ENCODE assay signal across 17 cellular contexts in genomic region chr10:85542149-85542548, GRCh38.
DNase-seq lines count a peak whose midpoint lies in the region; ATAC-seq and TF ChIP-seq lines count a peak whose summit lies in the region.
"Had no signal": no experiment of that assay in that cellular context is flagged by ENCODE, and none has a peak within 500 bp of the region (broad histone marks: within the 10 kb centered on the region; RNA-seq: fewer than 3 reads in every experiment).

No MANE protein-coding gene starts in this region.

- no peak for TF ChIP-seq POLR2A in ovary (IDR thresholded peaks at IDR 0.05)

- H3K79me2 ChIP-seq in neural progenitor cell (ENCODE audit: low read depth) = no peaks in the 10 kb centered on the region

- no peaks in the 10 kb centered on the region for H3K36me3 Mint-ChIP-seq in neural progenitor cell

- peak; percentile 40 for DNase-seq in ELF-1 (ENCODE audit: low read depth, low spot score)
- peak; percentile 43 for DNase-seq in NCI-H69 (lab: John Stamatoyannopoulos, UW)
- peak; percentile 81 for DNase-seq in left kidney (ENCODE audit: low read depth, low spot score)
- DNase-seq in neural progenitor cell (ENCODE audit: low spot score) = no peak
- no peak for DNase-seq in posterior vena cava (ENCODE audit: low spot score)
- no peak for DNase-seq in ovary
- DNase-seq: C1 segment of cervical spinal cord; Calu3; CD4-positive, alpha-beta T cell; DMS 273 treated with DMSO at 0.1 percent for 48 hours; GM23248; H9 had no signal

- intact Hi-C loops in posterior vena cava (cut with DNase I) (no loop called here), ovary (cut with DNase I) (no loop called here)

- H3K27me3 Mint-ChIP-seq in neural progenitor cell (ENCODE audit: insufficient read depth, low read depth) = peaks cover 2% of the 10 kb centered on the region
- H3K27me3 Mint-ChIP-seq: B cell had no signal

- H3K9me3 Mint-ChIP-seq in neural progenitor cell = peaks cover 4% of the 10 kb centered on the region
- H3K9me3 Mint-ChIP-seq: CD4-positive, alpha-beta T cell; H9 had no signal

- H3K36me3 ChIP-seq in neural progenitor cell (no peaks in the 10 kb centered on the region), ovary (no peaks in the 10 kb centered on the region)

- no peak overlapping the region for H3K9ac ChIP-seq in neural progenitor cell
- H3K9ac ChIP-seq: GM23248 had no signal

- H3K27ac Mint-ChIP-seq in neural progenitor cell = peak overlapping the region; percentile 58
- H3K27ac Mint-ChIP-seq: B cell; CD4-positive, alpha-beta T cell; H9 had no signal

- whole genome bisulfite sequencing in ovary, 3 donors = 17 to 27% (median 22%) methylated on average over 6 of the region's 6 CpGs

- no peak overlapping the region for H3K4me3 Mint-ChIP-seq in neural progenitor cell
- H3K4me3 Mint-ChIP-seq: B cell; CD4-positive, alpha-beta T cell; H9 had no signal

- ATAC-seq in GM18511 (IDR thresholded peaks at IDR 0.05; ENCODE audit: unreplicated experiment) (no peak), HG03097 (IDR thresholded peaks at IDR 0.05; ENCODE audit: low FRiP score, unreplicated experiment) (no peak)
- ATAC-seq: GM12878 had no signal

- no peak overlapping the region for H2AFZ ChIP-seq in neural progenitor cell (replicated peaks)
- H2AFZ ChIP-seq: GM23248 had no signal

- no peak for TF ChIP-seq CTCF in neural progenitor cell (IDR thresholded peaks at IDR 0.05)
- no peak for TF ChIP-seq CTCF in ovary (IDR thresholded peaks at IDR 0.05)

- H3K4me1 ChIP-seq in neural progenitor cell = peaks cover 14% of the 10 kb centered on the region
- H3K4me1 ChIP-seq in ovary (ENCODE audit: insufficient read depth) = no peaks in the 10 kb centered on the region

- peaks cover 30% of the 10 kb centered on the region for H3K4me1 Mint-ChIP-seq in neural progenitor cell
- H3K4me1 Mint-ChIP-seq: B cell had no signal

- H3K27me3 ChIP-seq in neural progenitor cell = no peaks in the 10 kb centered on the region
- H3K27me3 ChIP-seq in ovary = no peaks in the 10 kb centered on the region

- no peak for TF ChIP-seq EP300 in ovary (IDR thresholded peaks at IDR 0.05)

- H3F3A ChIP-seq in neural progenitor cell (ENCODE audit: low read depth) = peaks cover 8% of the 10 kb centered on the region

- H3K9me3 ChIP-seq in neural progenitor cell (ENCODE audit: low read depth) (no peaks in the 10 kb centered on the region), ovary (no peaks in the 10 kb centered on the region)

- peak overlapping the region; percentile 25 for H3K4me2 ChIP-seq in neural progenitor cell

- H3K4me3 ChIP-seq in neural progenitor cell = no peak overlapping the region
- no peak overlapping the region for H3K4me3 ChIP-seq in ovary
- H3K4me3 ChIP-seq: GM12878, GM23248 had no signal

- H3K27ac ChIP-seq in neural progenitor cell = no peak overlapping the region
- H3K27ac ChIP-seq in ovary = no peak overlapping the region
- H3K27ac ChIP-seq: GM23248, HL-60 had no signal

- no peaks in the 10 kb centered on the region for H4K20me1 ChIP-seq in neural progenitor cell (ENCODE audit: low read depth)

Comparison
In these comparisons a context has a peak if more than half of its experiments do, and no peak if none do; other contexts are left out.
1. DNase-seq: peak in ELF-1 (single experiment), NCI-H69 (single experiment) and left kidney (single experiment); none in neural progenitor cell (single experiment), posterior vena cava (single experiment) and ovary (0 of 5).